Comparison of ENCODE assay signal across 21 cellular contexts in the genomic region with DNA sequence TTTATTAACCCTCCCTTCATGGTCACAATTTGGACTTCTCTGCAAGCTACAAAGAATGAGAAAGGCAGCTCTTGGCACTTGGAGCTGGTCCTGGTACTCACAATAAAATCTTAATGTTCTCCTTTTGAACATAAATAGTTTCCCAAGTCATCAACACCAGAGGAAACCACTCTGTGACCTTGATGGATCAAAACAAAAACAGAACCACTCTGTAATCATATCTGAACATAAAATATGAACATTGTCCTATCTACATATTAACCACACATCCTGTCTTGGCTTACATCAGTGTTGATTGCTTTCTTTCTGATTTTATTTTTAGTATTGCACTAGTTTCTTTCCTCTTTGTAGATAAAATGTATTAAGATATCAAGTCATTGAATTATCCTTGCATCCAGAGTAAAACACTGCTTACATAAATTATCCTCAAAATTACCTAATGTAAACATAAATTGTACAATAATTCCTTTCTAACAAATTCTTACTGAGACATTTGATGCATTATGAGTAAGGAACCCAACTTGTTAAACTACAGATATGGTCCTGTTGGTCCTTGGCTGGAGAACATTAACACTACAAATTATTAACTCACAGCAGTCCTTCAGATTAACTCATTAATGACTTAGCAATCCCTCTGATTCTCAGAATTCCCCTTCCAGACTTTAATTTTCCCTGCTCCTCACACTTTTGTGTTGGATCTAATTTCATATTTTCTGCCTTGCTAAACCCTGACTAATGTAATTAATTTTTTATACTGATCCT.
"Had no signal": no experiment of that assay in that cellular context is flagged by ENCODE, and none has a peak within 500 bp of the region (broad histone marks: within the 10 kb centered on the region; RNA-seq: fewer than 3 reads in every experiment).

No MANE protein-coding gene starts in this region.

- H3K4me2 ChIP-seq: smooth muscle cell had no signal

- H3K27me3 ChIP-seq: colonic mucosa, suprapubic skin, thyroid gland had no signal

- DNase-seq: colonic mucosa; effector CD4-positive, alpha-beta T cell; endodermal cell; islet precursor cell; mammary epithelial cell; mucosa of descending colon; naive thymus-derived CD8-positive, alpha-beta T cell; posterior cingulate gyrus; right cardiac atrium; stimulated activated CD4-positive, alpha-beta T cell treated with anti-CD3 and anti-CD28 coated beads, Interleukin-4, amount 100 ng/mL, for 1 hour; stimulated activated CD8-positive, alpha-beta memory T cell treated with anti-CD3 and anti-CD28 coated beads, Interleukin-4, amount 100 ng/mL, for 48 hours; stimulated activated naive CD8-positive, alpha-beta T cell treated with anti-CD3 and anti-CD28 coated beads, Interleukin-15, Interleukin-2, amounts not matched to agents 100 U/mL and 50 U/mL, for 24 hours; thyroid gland had no signal

- H3K4me3 ChIP-seq: colonic mucosa, mucosa of descending colon, smooth muscle cell, suprapubic skin, thyroid gland had no signal

- ATAC-seq: left lobe of liver; mucosa of descending colon; naive thymus-derived CD8-positive, alpha-beta T cell; right cardiac atrium; stimulated activated effector memory CD8-positive, alpha-beta T cell treated with anti-CD3 and anti-CD28 coated beads, Interleukin-12 subunit alpha, Interleukin-12 subunit beta, amount 100 ng/mL, for 72 hours; stimulated activated naive CD8-positive, alpha-beta T cell treated with anti-CD3 and anti-CD28 coated beads, Interleukin-15, Interleukin-2, amounts not matched to agents 100 U/mL and 50 U/mL, for 24 hours had no signal

- H3K9me3 Mint-ChIP-seq: endodermal cell, neural crest cell, type B pancreatic cell had no signal

- H3K36me3 Mint-ChIP-seq: stimulated activated effector memory CD8-positive, alpha-beta T cell treated with anti-CD3 and anti-CD28 coated beads, Interleukin-12 subunit alpha, Interleukin-12 subunit beta, amount 100 ng/mL, for 72 hours; type B pancreatic cell had no signal

- H3K4me3 Mint-ChIP-seq: endodermal cell; naive thymus-derived CD8-positive, alpha-beta T cell; neural crest cell; stimulated activated effector memory CD8-positive, alpha-beta T cell treated with anti-CD3 and anti-CD28 coated beads, Interleukin-12 subunit alpha, Interleukin-12 subunit beta, amount 100 ng/mL, for 72 hours; type B pancreatic cell had no signal

- H3K4me1 ChIP-seq: colonic mucosa, suprapubic skin, thyroid gland had no signal

- FAIRE-seq: frontal cortex, urothelium cell line had no signal

- H3K27me3 Mint-ChIP-seq: naive thymus-derived CD8-positive, alpha-beta T cell; type B pancreatic cell had no signal

- H3K4me1 Mint-ChIP-seq: endodermal cell; naive thymus-derived CD8-positive, alpha-beta T cell; neural crest cell; stimulated activated effector memory CD8-positive, alpha-beta T cell treated with anti-CD3 and anti-CD28 coated beads, Interleukin-12 subunit alpha, Interleukin-12 subunit beta, amount 100 ng/mL, for 72 hours had no signal

- H3K27ac Mint-ChIP-seq: endodermal cell; naive thymus-derived CD8-positive, alpha-beta T cell; stimulated activated effector memory CD8-positive, alpha-beta T cell treated with anti-CD3 and anti-CD28 coated beads, Interleukin-12 subunit alpha, Interleukin-12 subunit beta, amount 100 ng/mL, for 72 hours; type B pancreatic cell had no signal

- H3K9me3 ChIP-seq: colonic mucosa, suprapubic skin, thyroid gland had no signal

- H3K36me3 ChIP-seq: colonic mucosa, suprapubic skin, thyroid gland had no signal

- H3K27ac ChIP-seq: colonic mucosa, suprapubic skin, thyroid gland had no signal
